Comparison of ENCODE assay signal across 10 cellular contexts in genomic region chr20:50447102-50447804, GRCh38.
"Had no signal": no experiment of that assay in that cellular context is flagged by ENCODE, and none has a peak within 500 bp of the region (broad histone marks: within the 10 kb centered on the region; RNA-seq: fewer than 3 reads in every experiment).

No MANE protein-coding gene starts in this region.

- H3K36me3 Mint-ChIP-seq: activated naive CD4-positive, alpha-beta T cell treated with anti-CD3 and anti-CD28 coated beads, Interleukin-2, amount 50 U/mL, for 24 hours had no signal

- DNase-seq: activated CD4-positive, alpha-beta T cell treated with anti-CD3 and anti-CD28 coated beads, Interleukin-2, amount 50 U/mL, for 1 hour; activated T-cell treated with anti-CD3 and anti-CD28 coated beads for 4 hours; amniotic stem cell; cerebellar nuclear complex; immature natural killer cell; left cardiac atrium; T-helper 2 cell had no signal

- H3K4me3 Mint-ChIP-seq: activated naive CD4-positive, alpha-beta T cell treated with anti-CD3 and anti-CD28 coated beads, Interleukin-2, amount 50 U/mL, for 24 hours; immature natural killer cell had no signal

- H3K27ac Mint-ChIP-seq: activated naive CD4-positive, alpha-beta T cell treated with anti-CD3 and anti-CD28 coated beads, Interleukin-2, amount 50 U/mL, for 24 hours had no signal

- H3K4me3 ChIP-seq: skin epidermis had no signal

- H3K9me3 Mint-ChIP-seq: activated naive CD4-positive, alpha-beta T cell treated with anti-CD3 and anti-CD28 coated beads, Interleukin-2, amount 50 U/mL, for 24 hours; immature natural killer cell had no signal

- ATAC-seq: esophagus mucosa, left cardiac atrium had no signal
